In the genomic region with DNA sequence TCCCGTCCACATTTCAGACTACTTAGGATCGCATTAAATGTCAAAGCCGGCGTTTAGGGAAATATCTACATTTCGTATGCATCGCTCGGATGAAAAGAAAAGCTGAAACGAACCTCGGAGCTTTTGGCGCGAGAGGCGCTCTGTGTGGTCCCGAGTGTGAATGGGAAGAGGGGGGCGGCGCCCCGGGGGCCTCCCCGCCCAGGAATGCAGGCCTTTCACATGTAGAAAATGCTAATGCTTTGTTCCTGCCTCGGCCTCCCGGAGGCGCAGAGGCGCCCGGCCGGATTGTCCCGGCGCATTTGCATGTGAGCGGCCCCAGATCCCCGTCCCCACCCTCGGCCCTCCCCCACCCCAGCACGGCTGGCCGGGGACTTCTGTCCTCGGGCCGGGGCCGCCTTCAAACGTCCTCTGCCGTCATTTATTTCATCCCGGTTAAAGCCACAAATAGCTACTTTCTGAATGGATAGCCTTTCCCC, we compare ENCODE assay signal across 8 cellular contexts. TPM values are rescaled to one million over a fixed set of nuclear protein-coding genes. Genes with fewer than 3 reads are reported as not detected.
DNase-seq lines count a peak whose midpoint lies in the region; ATAC-seq and TF ChIP-seq lines count a peak whose summit lies in the region.

No MANE protein-coding gene starts in this region.

- DNase-seq in RWPE2 (ENCODE audit: low spot score) (no peak), lung (ENCODE audit: low spot score) (peak; percentile 51), midbrain (lab: John Stamatoyannopoulos, UW) (no peak)

- 0 to 1% methylated on average over 36 of the region's 36 CpGs for WGBS in ectodermal cell, 2 experiments
- WGBS in lung, 2 donors = 3% methylated on average over 36 of the region's 36 CpGs
- 6% methylated on average over 36 of the region's 36 CpGs for WGBS in thymus

- TF ChIP-seq CTCF in RWPE2 (IDR thresholded peaks at IDR 0.05; ENCODE audit: poor library complexity, severe bottlenecking) (no peak), lung (IDR thresholded peaks at IDR 0.05; ENCODE audit: control extremely low read depth, extremely low read depth) (no peak)

- peak overlapping the region; percentile 83 to 95 (median 93) for H3K4me2 ChIP-seq in BLaER1 treated with 17β-estradiol and CSF1 and Interleukin-3, amounts not matched to agents 10 nM and 100 nM

- H3K4me3 ChIP-seq in BLaER1 treated with 17β-estradiol and CSF1 and Interleukin-3, amounts not matched to agents 10 nM and 100 nM = peak overlapping the region; percentile 53 to 73 (median 62)
- H3K4me3 ChIP-seq in RWPE2 (ENCODE audit: severe bottlenecking) = peak overlapping the region; percentile 35
- peak overlapping the region; percentile 57 for H3K4me3 ChIP-seq in ectodermal cell (ENCODE audit: insufficient read depth, low read depth, low read length)
- no peak overlapping the region for H3K4me3 ChIP-seq in lung
- H3K4me3 ChIP-seq in thymus (ENCODE audit: low read length) = peak overlapping the region; percentile 61

- H3K36me3 ChIP-seq in BLaER1 treated with 17β-estradiol and CSF1 and Interleukin-3, amounts not matched to agents 10 nM and 100 nM = peaks cover 0 to 14% (median 10%) of the 10 kb centered on the region in 11 experiments; a peak in 17 of 22 replicates
- H3K36me3 ChIP-seq in RWPE2 (ENCODE audit: low read depth) (no peaks in the 10 kb centered on the region), ectodermal cell (ENCODE audit: control insufficient read depth, insufficient read depth, low read length) (no peaks in the 10 kb centered on the region), lung (ENCODE audit: control insufficient read depth in 2 of 2, insufficient read depth in 2 of 2, low read length in 2 of 2) (peaks cover 0 to 2% of the 10 kb centered on the region in 2 donors), thymus (ENCODE audit: control insufficient read depth, insufficient read depth) (peaks cover 4% of the 10 kb centered on the region)

- peaks cover 0 to 12% (median 6%) of the 10 kb centered on the region in 10 experiments; a peak in 16 of 20 replicates for H3K4me1 ChIP-seq in BLaER1 treated with 17β-estradiol and CSF1 and Interleukin-3, amounts not matched to agents 10 nM and 100 nM
- no peaks in the 10 kb centered on the region for H3K4me1 ChIP-seq in RWPE2 (ENCODE audit: insufficient read depth, poor library complexity, severe bottlenecking)
- peaks cover 14% of the 10 kb centered on the region for H3K4me1 ChIP-seq in ectodermal cell (ENCODE audit: control insufficient read depth, insufficient read depth, low read length)
- no peaks in the 10 kb centered on the region for H3K4me1 ChIP-seq in lung (ENCODE audit: control insufficient read depth in 2 of 2, insufficient read depth in 2 of 2, low read length in 2 of 2)
- H3K4me1 ChIP-seq in thymus (ENCODE audit: control insufficient read depth, insufficient read depth, low read length) = peaks cover 9% of the 10 kb centered on the region

- no peaks in the 10 kb centered on the region for H3K9me3 ChIP-seq in BLaER1 treated with 17β-estradiol and CSF1 and Interleukin-3, amounts not matched to agents 10 nM and 100 nM (replicated peaks in 1 of 11)
- H3K9me3 ChIP-seq in RWPE2 (ENCODE audit: severe bottlenecking) (no peaks in the 10 kb centered on the region), ectodermal cell (ENCODE audit: control insufficient read depth, low read length) (no peaks in the 10 kb centered on the region), lung (ENCODE audit: control insufficient read depth in 2 of 2, insufficient read depth in 1 of 2, low read length in 1 of 2) (no peaks in the 10 kb centered on the region), thymus (ENCODE audit: control insufficient read depth) (no peaks in the 10 kb centered on the region)

- peaks cover 0 to 17% (median 12%) of the 10 kb centered on the region in 11 experiments; a peak in 12 of 22 replicates for H3K27me3 ChIP-seq in BLaER1 treated with 17β-estradiol and CSF1 and Interleukin-3, amounts not matched to agents 10 nM and 100 nM
- H3K27me3 ChIP-seq in RWPE2 (ENCODE audit: insufficient read depth, poor library complexity, severe bottlenecking) (no peaks in the 10 kb centered on the region), ectodermal cell (ENCODE audit: control insufficient read depth, insufficient read depth, low read length, poor library complexity, severe bottlenecking) (peaks cover 10% of the 10 kb centered on the region), lung (ENCODE audit: control insufficient read depth, insufficient read depth) (no peaks in the 10 kb centered on the region), thymus (ENCODE audit: control insufficient read depth, insufficient read depth) (peaks cover 8% of the 10 kb centered on the region)

- H4K20me1 ChIP-seq in BLaER1 treated with 17β-estradiol and CSF1 and Interleukin-3, amounts not matched to agents 10 nM and 100 nM = peaks cover 0 to 5% (median 0%) of the 10 kb centered on the region in 11 experiments; a peak in 3 of 22 replicates

- peak overlapping the region in 4 of 11 experiments; percentile 13 to 64 (median 45); a peak in 7 of 22 replicates for H3K27ac ChIP-seq in BLaER1 treated with 17β-estradiol and CSF1 and Interleukin-3, amounts not matched to agents 10 nM and 100 nM
- H3K27ac ChIP-seq in RWPE2 (ENCODE audit: poor library complexity, severe bottlenecking) = no peak overlapping the region
- peak overlapping the region; percentile 97 for H3K27ac ChIP-seq in ectodermal cell (ENCODE audit: insufficient read depth, low read depth, low read length, poor library complexity, severe bottlenecking)
- H3K27ac ChIP-seq in lung (ENCODE audit: low read depth in 1 of 2, low read length in 1 of 2) = peak overlapping the region in 1 of 2 donors; percentile 50
- no peak overlapping the region for H3K27ac ChIP-seq in thymus (ENCODE audit: low read depth)

- peak; percentile 27 for ATAC-seq in GM18873 (IDR thresholded peaks at IDR 0.05; ENCODE audit: low FRiP score, unreplicated experiment)
- ATAC-seq in HG03108 (IDR thresholded peaks at IDR 0.05; ENCODE audit: unreplicated experiment) = peak; percentile 35
- ATAC-seq in RWPE2 (ENCODE audit: low read depth) = peak; percentile 41
- ATAC-seq in lung (ENCODE audit: insufficient read depth, low FRiP score) = peak; percentile 55

- peak overlapping the region; percentile 47 to 74 (median 70); a peak in 21 of 22 replicates for H3K9ac ChIP-seq in BLaER1 treated with 17β-estradiol and CSF1 and Interleukin-3, amounts not matched to agents 10 nM and 100 nM

RNA-seq across cellular contexts. Expression of gene TRIM71, which starts 37.0 kb away (rescaled TPM):
- polyA plus RNA-seq in ectodermal cell (2013, experiment 1 of 4) = 75.5 TPM
- 94.6 TPM for polyA plus RNA-seq in ectodermal cell (2013, experiment 2 of 4)
- 44.5 TPM for polyA plus RNA-seq in ectodermal cell (2013, experiment 3 of 4)
- polyA plus RNA-seq in ectodermal cell (2013, experiment 4 of 4) = 48.2 TPM
- total RNA-seq in lung = 1 to 10 TPM; 2.9 to 9.9 TPM
- polyA plus RNA-seq in lung (1 to 10 TPM in 1 of 2 donors, under 1 TPM in 1; 0.45 to 1.1 TPM), thymus (0.09 TPM)
